ENCODE assay signal across 19 cellular contexts in the genomic region with DNA sequence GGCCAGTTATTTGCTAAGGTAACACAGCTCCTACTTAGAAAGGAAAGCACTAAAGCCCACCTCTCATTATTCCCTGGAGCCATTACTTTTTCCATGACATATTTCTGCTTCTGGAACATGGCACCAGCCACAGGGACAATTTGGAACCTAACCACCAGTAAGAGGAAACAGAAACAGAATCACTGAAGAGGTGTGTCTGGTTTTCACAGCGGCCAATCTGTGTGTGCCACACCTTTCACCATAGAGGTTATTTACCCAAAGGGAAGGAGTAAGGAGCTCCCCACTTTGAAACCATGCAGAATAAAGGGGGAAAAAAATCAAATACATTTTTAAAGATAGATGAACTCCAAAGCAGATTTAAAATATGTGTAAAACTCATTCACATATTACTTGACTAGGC.
"Had no signal": no experiment of that assay in that cellular context is flagged by ENCODE, and none has a peak within 500 bp of the region (broad histone marks: within the 10 kb centered on the region; RNA-seq: fewer than 3 reads in every experiment).

No MANE protein-coding gene starts in this region.

- DNase-seq: central memory CD4-positive, alpha-beta T cell; cortex of kidney; effector memory CD4-positive, alpha-beta T cell; foreskin fibroblast; mesendoderm; natural killer cell; posterior cingulate gyrus; right cardiac atrium; spleen; stimulated activated CD4-positive, alpha-beta T cell treated with anti-CD3 and anti-CD28 coated beads, Interleukin-15, amount 100 ng/mL, for 24 hours; stimulated activated CD4-positive, alpha-beta T cell treated with anti-CD3 and anti-CD28 coated beads, Interleukin-1b, Interleukin-23, amount 100 ng/mL, for 48 hours; stimulated activated CD4-positive, alpha-beta T cell treated with anti-CD3 and anti-CD28 coated beads, Interleukin-4, amount 100 ng/mL, for 24 hours; tibial artery; upper lobe of right lung had no signal

- H3K36me3 ChIP-seq: spleen, tibial artery, upper lobe of right lung had no signal

- H3K9me3 ChIP-seq: spleen, tibial artery, upper lobe of right lung had no signal

- H3K4me3 ChIP-seq: hepatocyte, spleen, tibial artery, upper lobe of right lung had no signal

- H3K27me3 ChIP-seq: hepatocyte, spleen, tibial artery, upper lobe of right lung had no signal

- H3K4me2 ChIP-seq: hepatocyte had no signal

- H3K36me3 Mint-ChIP-seq: natural killer cell; stimulated activated memory B cell treated with anti-CD40 and anti-IgM and Interleukin-4, amounts not matched to agents 10 μg/mL and 1 μg/mL and 100 μg/mL, for 72 hours had no signal

- H3K4me1 ChIP-seq: spleen, upper lobe of right lung had no signal

- ATAC-seq: esophagus mucosa; natural killer cell; right cardiac atrium; stimulated activated memory B cell treated with anti-CD40 and anti-IgM and Interleukin-4, amounts not matched to agents 10 μg/mL and 1 μg/mL and 100 μg/mL, for 72 hours; upper lobe of right lung had no signal

- H3K9me3 Mint-ChIP-seq: natural killer cell; stimulated activated naive CD8-positive, alpha-beta T cell treated with anti-CD3 and anti-CD28 coated beads, Interleukin-15, Interleukin-2, amounts not matched to agents 100 ng/mL and 50 ng/mL, for 24 hours had no signal

- H3K27ac Mint-ChIP-seq: natural killer cell; stimulated activated memory B cell treated with anti-CD40 and anti-IgM and Interleukin-4, amounts not matched to agents 10 μg/mL and 1 μg/mL and 100 μg/mL, for 72 hours; stimulated activated naive CD8-positive, alpha-beta T cell treated with anti-CD3 and anti-CD28 coated beads, Interleukin-15, Interleukin-2, amounts not matched to agents 100 ng/mL and 50 ng/mL, for 24 hours had no signal

- H3K27ac ChIP-seq: hepatocyte, spleen, upper lobe of right lung had no signal

- H3K4me3 Mint-ChIP-seq: natural killer cell; neural crest cell; stimulated activated memory B cell treated with anti-CD40 and anti-IgM and Interleukin-4, amounts not matched to agents 10 μg/mL and 1 μg/mL and 100 μg/mL, for 72 hours; stimulated activated naive CD8-positive, alpha-beta T cell treated with anti-CD3 and anti-CD28 coated beads, Interleukin-15, Interleukin-2, amounts not matched to agents 100 ng/mL and 50 ng/mL, for 24 hours had no signal

- H3K79me2 ChIP-seq: hepatocyte had no signal

- H3K4me1 Mint-ChIP-seq: natural killer cell had no signal

- H2AFZ ChIP-seq: hepatocyte had no signal
